Comparison of ENCODE assay signal across 18 cellular contexts in the genomic region with DNA sequence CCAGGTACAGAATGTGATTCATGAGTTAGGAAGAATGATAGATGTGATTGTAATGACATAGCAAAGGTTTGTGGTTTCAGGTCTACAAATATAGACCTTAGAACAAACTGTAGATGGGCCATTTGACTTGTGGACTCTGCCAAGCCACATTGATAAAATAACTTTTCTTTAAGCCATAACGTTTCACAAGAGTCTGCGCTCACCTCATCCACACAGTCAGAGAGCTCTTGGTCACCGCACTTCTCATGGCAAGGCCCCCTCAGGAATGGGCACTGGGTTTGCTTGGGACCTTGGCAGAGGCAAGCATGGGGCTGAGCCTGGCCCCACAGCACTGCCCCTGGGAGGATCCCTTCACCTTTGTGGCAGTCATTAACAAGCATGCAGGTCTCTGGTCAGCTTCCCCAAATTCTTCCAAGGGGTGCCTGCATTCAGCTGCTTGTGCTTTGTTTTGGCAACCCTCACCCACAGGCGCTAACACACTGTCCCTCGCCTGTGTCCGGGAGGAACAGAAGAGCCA. TPM values are rescaled to one million over a fixed set of nuclear protein-coding genes. Genes with fewer than 3 reads are reported as not detected.
DNase-seq lines count a peak whose midpoint lies in the region; ATAC-seq and TF ChIP-seq lines count a peak whose summit lies in the region.
"Had no signal": no experiment of that assay in that cellular context is flagged by ENCODE, and none has a peak within 500 bp of the region (broad histone marks: within the 10 kb centered on the region; RNA-seq: fewer than 3 reads in every experiment).

No MANE protein-coding gene starts in this region.

- H3K9me3 Mint-ChIP-seq in activated CD8-positive, alpha-beta memory T cell treated with anti-CD3 and anti-CD28 coated beads, Interleukin-2, amount 10 ng/mL, durations not matched to agents 7 days and 5 days (ENCODE audit: low read depth): no peaks in the 10 kb centered on the region
- no peaks in the 10 kb centered on the region for H3K9me3 Mint-ChIP-seq in brain
- no peaks in the 10 kb centered on the region for H3K9me3 Mint-ChIP-seq in activated CD8-positive, alpha-beta T cell treated with anti-CD3 and anti-CD28 coated beads, Interleukin-2, amount 10 ng/mL, durations not matched to agents 7 days and 5 days (ENCODE audit: insufficient read depth)
- H3K9me3 Mint-ChIP-seq in naive thymus-derived CD8-positive, alpha-beta T cell: no peaks in the 10 kb centered on the region
- H3K9me3 Mint-ChIP-seq: activated CD4-positive, alpha-beta T cell treated with anti-CD3 and anti-CD28 coated beads, Interleukin-2, amount 10 ng/mL, durations not matched to agents 7 days and 5 days; naive thymus-derived CD4-positive, alpha-beta T cell had no signal

- no peaks in the 10 kb centered on the region for H3K36me3 ChIP-seq in mucosa of stomach (ENCODE audit: control insufficient read depth, insufficient read depth, low read length)
- H3K36me3 ChIP-seq in thoracic aorta: peaks cover 31% of the 10 kb centered on the region
- peaks cover 0 to 18% (median 0%) of the 10 kb centered on the region in 3 donors for H3K36me3 ChIP-seq in Peyer's patch

- no peak overlapping the region for H3K27ac Mint-ChIP-seq in activated CD8-positive, alpha-beta memory T cell treated with anti-CD3 and anti-CD28 coated beads, Interleukin-2, amount 10 ng/mL, durations not matched to agents 7 days and 5 days
- peak overlapping the region in 3 of 5 experiments; percentile 38 to 96 (median 43) for H3K27ac Mint-ChIP-seq in brain
- no peak overlapping the region for H3K27ac Mint-ChIP-seq in activated CD8-positive, alpha-beta T cell treated with anti-CD3 and anti-CD28 coated beads, Interleukin-2, amount 10 ng/mL, durations not matched to agents 7 days and 5 days
- H3K27ac Mint-ChIP-seq in naive thymus-derived CD8-positive, alpha-beta T cell: no peak overlapping the region
- H3K27ac Mint-ChIP-seq: activated CD4-positive, alpha-beta T cell treated with anti-CD3 and anti-CD28 coated beads, Interleukin-2, amount 10 ng/mL, durations not matched to agents 7 days and 5 days; naive thymus-derived CD4-positive, alpha-beta T cell had no signal

- H3K4me1 ChIP-seq in mucosa of stomach (ENCODE audit: control insufficient read depth, insufficient read depth, low read length) (peaks cover 13% of the 10 kb centered on the region), thoracic aorta (ENCODE audit: control insufficient read depth in 1 of 2, low read depth in 2 of 2) (peaks cover 9 to 30% of the 10 kb centered on the region in 2 donors), Peyer's patch (no peaks in the 10 kb centered on the region)
- H3K4me1 ChIP-seq: breast epithelium had no signal

- H3K27me3 ChIP-seq in mucosa of stomach (ENCODE audit: control insufficient read depth, insufficient read depth, low read length) (peaks cover 3% of the 10 kb centered on the region), thoracic aorta (replicated peaks; ENCODE audit: insufficient read depth) (no peaks in the 10 kb centered on the region), Peyer's patch (no peaks in the 10 kb centered on the region)
- H3K27me3 ChIP-seq: breast epithelium had no signal

- H3K9me3 ChIP-seq in mucosa of stomach (ENCODE audit: control insufficient read depth, low read length) (no peaks in the 10 kb centered on the region), thoracic aorta (no peaks in the 10 kb centered on the region), Peyer's patch (no peaks in the 10 kb centered on the region)
- H3K9me3 ChIP-seq: breast epithelium had no signal

- no peaks in the 10 kb centered on the region for H3K36me3 Mint-ChIP-seq in activated CD8-positive, alpha-beta memory T cell treated with anti-CD3 and anti-CD28 coated beads, Interleukin-2, amount 10 ng/mL, durations not matched to agents 7 days and 5 days
- H3K36me3 Mint-ChIP-seq in brain: peaks cover 37% of the 10 kb centered on the region
- H3K36me3 Mint-ChIP-seq in activated CD8-positive, alpha-beta T cell treated with anti-CD3 and anti-CD28 coated beads, Interleukin-2, amount 10 ng/mL, durations not matched to agents 7 days and 5 days (ENCODE audit: low read depth): no peaks in the 10 kb centered on the region
- H3K36me3 Mint-ChIP-seq in naive thymus-derived CD8-positive, alpha-beta T cell: peaks cover 0 to 4% (median 0%) of the 10 kb centered on the region in 3 donors

- H3K27me3 Mint-ChIP-seq in activated CD8-positive, alpha-beta memory T cell treated with anti-CD3 and anti-CD28 coated beads, Interleukin-2, amount 10 ng/mL, durations not matched to agents 7 days and 5 days: no peaks in the 10 kb centered on the region
- no peaks in the 10 kb centered on the region for H3K27me3 Mint-ChIP-seq in brain
- H3K27me3 Mint-ChIP-seq in activated CD8-positive, alpha-beta T cell treated with anti-CD3 and anti-CD28 coated beads, Interleukin-2, amount 10 ng/mL, durations not matched to agents 7 days and 5 days (ENCODE audit: low read depth): no peaks in the 10 kb centered on the region
- H3K27me3 Mint-ChIP-seq in naive thymus-derived CD8-positive, alpha-beta T cell: no peaks in the 10 kb centered on the region
- H3K27me3 Mint-ChIP-seq: activated CD4-positive, alpha-beta T cell treated with anti-CD3 and anti-CD28 coated beads, Interleukin-2, amount 10 ng/mL, durations not matched to agents 7 days and 5 days; naive thymus-derived CD4-positive, alpha-beta T cell had no signal

- H3K4me1 Mint-ChIP-seq in activated CD8-positive, alpha-beta memory T cell treated with anti-CD3 and anti-CD28 coated beads, Interleukin-2, amount 10 ng/mL, durations not matched to agents 7 days and 5 days: no peaks in the 10 kb centered on the region
- no peaks in the 10 kb centered on the region for H3K4me1 Mint-ChIP-seq in brain
- H3K4me1 Mint-ChIP-seq in activated CD8-positive, alpha-beta T cell treated with anti-CD3 and anti-CD28 coated beads, Interleukin-2, amount 10 ng/mL, durations not matched to agents 7 days and 5 days (ENCODE audit: low read depth): no peaks in the 10 kb centered on the region
- peaks cover 0 to 1% (median 0%) of the 10 kb centered on the region in 4 donors for H3K4me1 Mint-ChIP-seq in naive thymus-derived CD8-positive, alpha-beta T cell
- H3K4me1 Mint-ChIP-seq: activated CD4-positive, alpha-beta T cell treated with anti-CD3 and anti-CD28 coated beads, Interleukin-2, amount 10 ng/mL, durations not matched to agents 7 days and 5 days; naive thymus-derived CD4-positive, alpha-beta T cell had no signal

- H3K4me3 Mint-ChIP-seq in activated CD8-positive, alpha-beta memory T cell treated with anti-CD3 and anti-CD28 coated beads, Interleukin-2, amount 10 ng/mL, durations not matched to agents 7 days and 5 days: no peak overlapping the region
- H3K4me3 Mint-ChIP-seq in brain: peak overlapping the region in 1 of 5 experiments; percentile 9
- H3K4me3 Mint-ChIP-seq in activated CD8-positive, alpha-beta T cell treated with anti-CD3 and anti-CD28 coated beads, Interleukin-2, amount 10 ng/mL, durations not matched to agents 7 days and 5 days: no peak overlapping the region
- no peak overlapping the region for H3K4me3 Mint-ChIP-seq in naive thymus-derived CD8-positive, alpha-beta T cell
- H3K4me3 Mint-ChIP-seq: activated CD4-positive, alpha-beta T cell treated with anti-CD3 and anti-CD28 coated beads, Interleukin-2, amount 10 ng/mL, durations not matched to agents 7 days and 5 days; naive thymus-derived CD4-positive, alpha-beta T cell had no signal

- POLR2A ChIA-PET in activated CD8-positive, alpha-beta T cell treated with anti-CD3 and anti-CD28 coated beads, Interleukin-2, amount 10 ng/mL, durations not matched to agents 7 days and 5 days (lab: Charles Lee): no interaction called here
- POLR2A ChIA-PET in naive thymus-derived CD8-positive, alpha-beta T cell (lab: Charles Lee): no interaction called here

- CTCF ChIA-PET in activated CD8-positive, alpha-beta memory T cell treated with anti-CD3 and anti-CD28 coated beads, Interleukin-2, amount 10 ng/mL, durations not matched to agents 7 days and 5 days (lab: Charles Lee): interaction anchor here (1.3 kb wide), 1 partner anchor 14 kb away, joined by 4 read pairs; a partner anchor contains a TSS
- CTCF ChIA-PET in activated CD8-positive, alpha-beta T cell treated with anti-CD3 and anti-CD28 coated beads, Interleukin-2, amount 10 ng/mL, durations not matched to agents 7 days and 5 days (lab: Charles Lee): interaction anchor here (0.8 to 1.2 kb wide), 2 partner anchors 12 to 15 kb away, joined by 3 read pairs; no protein-coding TSS in a partner anchor

- peak; percentile 15 for DNase-seq in activated CD8-positive, alpha-beta memory T cell treated with anti-CD3 and anti-CD28 coated beads, Interleukin-2, amount 50 U/mL, for 48 hours
- DNase-seq in activated CD8-positive, alpha-beta memory T cell treated with anti-CD3 and anti-CD28 coated beads, Interleukin-2, amount 10 ng/mL, durations not matched to agents 7 days and 5 days: no peak
- DNase-seq in thoracic aorta (ENCODE audit: low spot score) (no peak), Peyer's patch (no peak)
- no peak for DNase-seq in activated CD8-positive, alpha-beta T cell treated with anti-CD3 and anti-CD28 coated beads, Interleukin-2, amount 10 ng/mL, durations not matched to agents 7 days and 5 days
- no peak for DNase-seq in naive thymus-derived CD8-positive, alpha-beta T cell
- DNase-seq: activated CD4-positive, alpha-beta T cell treated with anti-CD3 and anti-CD28 coated beads, Interleukin-2, amount 10 ng/mL, durations not matched to agents 7 days and 5 days; activated naive CD4-positive, alpha-beta T cell treated with Interleukin-2 at 50 U/mL for 16 hours; DMS 273 treated with DMSO at 0.1 percent for 48 hours; erythroblast; glutamatergic neuron; naive thymus-derived CD4-positive, alpha-beta T cell; NCI-H1417 treated with DMSO at 0.1 percent for 48 hours; NCI-H774 had no signal

- no peak overlapping the region for H3K9ac ChIP-seq in mucosa of stomach (ENCODE audit: low read length)

- TF ChIP-seq POLR2A in Peyer's patch (IDR thresholded peaks at IDR 0.05): no peak

- no peak for ATAC-seq in activated CD8-positive, alpha-beta memory T cell treated with anti-CD3 and anti-CD28 coated beads, Interleukin-2, amount 10 ng/mL, durations not matched to agents 7 days and 5 days
- no peak for ATAC-seq in thoracic aorta (ENCODE audit: insufficient number of reproducible peaks, low FRiP score, low read depth)
- no peak for ATAC-seq in activated CD8-positive, alpha-beta T cell treated with anti-CD3 and anti-CD28 coated beads, Interleukin-2, amount 10 ng/mL, durations not matched to agents 7 days and 5 days
- ATAC-seq in naive thymus-derived CD8-positive, alpha-beta T cell: no peak
- ATAC-seq: naive thymus-derived CD4-positive, alpha-beta T cell had no signal

- TF ChIP-seq CTCF in brain (conservative IDR thresholded peaks at IDR 0.05) (no peak), thoracic aorta (IDR thresholded peaks at IDR 0.05) (no peak), Peyer's patch (IDR thresholded peaks at IDR 0.05) (no peak)

- H3K27ac ChIP-seq in thoracic aorta: peak overlapping the region; percentile 78 to 84
- H3K27ac ChIP-seq in Peyer's patch: peak overlapping the region in 1 of 4 donors; percentile 13
- H3K27ac ChIP-seq: 22Rv1, breast epithelium had no signal

- peak overlapping the region; percentile 23 for H3K4me3 ChIP-seq in mucosa of stomach (ENCODE audit: low read length)
- no peak overlapping the region for H3K4me3 ChIP-seq in thoracic aorta
- H3K4me3 ChIP-seq in Peyer's patch: no peak overlapping the region
- H3K4me3 ChIP-seq: breast epithelium had no signal

RNA-seq across cellular contexts. Expression of a gene that starts 14.0 kb away (rescaled TPM):
- total RNA-seq in activated CD8-positive, alpha-beta memory T cell treated with anti-CD3 and anti-CD28 coated beads, Interleukin-2, amount 10 ng/mL, durations not matched to agents 7 days and 5 days: 1 to 10 TPM in 1 of 2 experiments, under 1 TPM in 1; 0.88 to 3.2 TPM
- polyA plus RNA-seq in brain (ENCODE audit: insufficient read depth, low read depth, low replicate concordance): 11.3 TPM
- total RNA-seq in thoracic aorta (100 to 1,000 TPM in 1 of 2 donors, 10 to 100 TPM in 1; 68.5 to 103 TPM), Peyer's patch (10 to 100 TPM in 3 of 4 donors, 1 to 10 TPM in 1; 3.3 to 15.7 (median 10.5) TPM)
- under 1 TPM; 0.65 to 0.92 TPM for total RNA-seq in activated CD8-positive, alpha-beta T cell treated with anti-CD3 and anti-CD28 coated beads, Interleukin-2, amount 10 ng/mL, durations not matched to agents 7 days and 5 days
- 1 to 10 TPM; 1.7 to 2.0 TPM for total RNA-seq in naive thymus-derived CD8-positive, alpha-beta T cell
- polyA plus RNA-seq in naive thymus-derived CD8-positive, alpha-beta T cell: 1 to 10 TPM in 2 of 3 donors, under 1 TPM in 1; 0.78 to 2.6 (median 2.2) TPM

Comparison
In these comparisons a context has a peak if more than half of its experiments do, and no peak if none do; other contexts are left out.
1. H3K27ac Mint-ChIP-seq: peak in brain (3 of 5); none in activated CD8-positive, alpha-beta memory T cell treated with anti-CD3 and anti-CD28 coated beads, Interleukin-2, amount 10 ng/mL, durations not matched to agents 7 days and 5 days (single experiment), activated CD8-positive, alpha-beta T cell treated with anti-CD3 and anti-CD28 coated beads, Interleukin-2, amount 10 ng/mL, durations not matched to agents 7 days and 5 days (single experiment) and naive thymus-derived CD8-positive, alpha-beta T cell (0 of 10).
2. RNA of a gene that starts 14.0 kb away (total RNA-seq): 68.5 to 103 TPM in thoracic aorta; 3.3 to 15.7 TPM in Peyer's patch, 0.88 to 3.2 TPM in activated CD8-positive, alpha-beta memory T cell treated with anti-CD3 and anti-CD28 coated beads, Interleukin-2, amount 10 ng/mL, durations not matched to agents 7 days and 5 days, 1.7 to 2.0 TPM in naive thymus-derived CD8-positive, alpha-beta T cell and 0.65 to 0.92 TPM in activated CD8-positive, alpha-beta T cell treated with anti-CD3 and anti-CD28 coated beads, Interleukin-2, amount 10 ng/mL, durations not matched to agents 7 days and 5 days; every median in the first group is over 4 times any median in the second.